Comparison of ENCODE assay signal across 16 cellular contexts in the genomic region with DNA sequence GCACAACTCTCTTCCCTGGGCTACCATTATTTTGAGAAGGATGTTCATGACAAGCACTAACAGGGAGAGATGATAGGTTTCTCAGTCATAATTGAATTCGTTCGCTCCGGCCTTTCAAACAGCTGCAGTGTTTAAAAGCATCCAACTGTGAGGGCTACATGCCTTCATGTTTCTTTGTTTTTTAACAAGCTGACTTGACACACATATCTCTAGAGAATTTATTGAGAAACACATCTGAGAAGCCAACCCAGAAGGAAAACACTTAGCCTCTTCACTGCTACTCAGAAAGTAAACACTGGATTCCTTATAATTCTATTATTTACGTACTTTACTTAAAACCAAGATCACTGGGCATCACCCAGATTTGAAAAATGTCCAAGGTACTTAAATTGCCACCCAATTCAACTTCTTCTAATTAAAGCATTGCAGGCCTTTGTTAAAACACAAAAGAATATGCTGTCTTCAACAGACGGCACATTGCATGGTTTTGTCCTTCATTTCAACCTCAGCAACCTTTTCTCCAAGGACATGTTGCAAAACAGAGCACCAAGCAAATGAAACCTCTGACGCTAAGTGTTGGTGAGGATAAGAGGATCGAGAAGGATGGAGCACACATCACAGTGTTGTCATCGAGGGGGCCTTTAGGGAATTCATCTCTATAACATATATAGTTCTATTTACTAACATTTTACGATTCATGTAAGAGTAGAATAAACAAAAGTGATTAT.
A peak's percentile ranks its signal among the peaks of the same experiment; 100 is the strongest.
DNase-seq lines count a peak whose midpoint lies in the region; ATAC-seq, FAIRE-seq and TF ChIP-seq lines count a peak whose summit lies in the region.
"Had no signal": no experiment of that assay in that cellular context is flagged by ENCODE, and none has a peak within 500 bp of the region (broad histone marks: within the 10 kb centered on the region; RNA-seq: fewer than 3 reads in every experiment).

No MANE protein-coding gene starts in this region.

- peak in 2 of 4 donors; percentile 19 to 30 for ATAC-seq in psoas muscle
- ATAC-seq: activated CD4-positive, alpha-beta T cell treated with anti-CD3 and anti-CD28 coated beads for 36 hours; activated T-cell treated with anti-CD3 and anti-CD28 coated beads, Interleukin-2, amount 50 U/mL, for 72 hours; body of pancreas; T-cell had no signal

- 45 to 54% (median 48%) methylated on average over 9 of the region's 9 CpGs for WGBS in psoas muscle, 3 donors
- WGBS in small intestine, 3 donors = 66 to 90% (median 85%) methylated on average over 9 of the region's 9 CpGs

- peaks cover 10% of the 10 kb centered on the region for H3K4me1 ChIP-seq in HAP-1
- H3K4me1 ChIP-seq in adipocyte (ENCODE audit: control insufficient read depth, insufficient read depth, low read length) = peaks cover 19% of the 10 kb centered on the region
- H3K4me1 ChIP-seq in cardiac muscle cell (ENCODE audit: low read depth) = peaks cover 48% of the 10 kb centered on the region
- H3K4me1 ChIP-seq in psoas muscle = peaks cover 69% of the 10 kb centered on the region
- no peaks in the 10 kb centered on the region for H3K4me1 ChIP-seq in small intestine (ENCODE audit: control insufficient read depth in 2 of 2, insufficient read depth in 1 of 2, low read depth in 1 of 2, low read length in 1 of 2)

- no peaks in the 10 kb centered on the region for H3K36me3 ChIP-seq in HAP-1 (replicated peaks)
- H3K36me3 ChIP-seq in adipocyte (ENCODE audit: control insufficient read depth, insufficient read depth, low read length, severe bottlenecking) = no peaks in the 10 kb centered on the region
- H3K36me3 ChIP-seq in cardiac muscle cell = no peaks in the 10 kb centered on the region
- no peaks in the 10 kb centered on the region for H3K36me3 ChIP-seq in psoas muscle (ENCODE audit: insufficient read depth in 1 of 2, low read depth in 1 of 2)
- H3K36me3 ChIP-seq in small intestine (ENCODE audit: control insufficient read depth in 2 of 2, insufficient read depth in 2 of 2, low read length in 2 of 2) = no peaks in the 10 kb centered on the region

- peak overlapping the region; percentile 44 for H3K27ac ChIP-seq in cardiac muscle cell
- peak overlapping the region; percentile 83 for H3K27ac ChIP-seq in psoas muscle
- H3K27ac ChIP-seq in small intestine (ENCODE audit: low read depth in 1 of 2, low read length in 1 of 2) = no peak overlapping the region
- H3K27ac ChIP-seq: body of pancreas had no signal

- FAIRE-seq in small intestine (lab: Jason Lieb, UNC) = no peak

- intact Hi-C loops in psoas muscle (cut with DNase I) = no loop called here

- H3K27me3 ChIP-seq in HAP-1 (ENCODE audit: low read depth) (no peaks in the 10 kb centered on the region), adipocyte (replicated peaks; ENCODE audit: control insufficient read depth, insufficient read depth, low read length) (no peaks in the 10 kb centered on the region), cardiac muscle cell (no peaks in the 10 kb centered on the region), psoas muscle (ENCODE audit: insufficient read depth in 3 of 3, low read length in 2 of 3) (no peaks in the 10 kb centered on the region), small intestine (ENCODE audit: control insufficient read depth in 2 of 2, insufficient read depth in 2 of 2, low read length in 2 of 2) (no peaks in the 10 kb centered on the region)
- H3K27me3 ChIP-seq: body of pancreas had no signal

- H3K4me3 ChIP-seq in HAP-1 = no peak overlapping the region
- H3K4me3 ChIP-seq in adipocyte (ENCODE audit: low read length) = peak overlapping the region; percentile 48
- H3K4me3 ChIP-seq in cardiac muscle cell = no peak overlapping the region
- H3K4me3 ChIP-seq in psoas muscle = no peak overlapping the region
- H3K4me3 ChIP-seq in small intestine (ENCODE audit: low read depth in 1 of 2, low read length in 2 of 2) = no peak overlapping the region
- H3K4me3 ChIP-seq: body of pancreas had no signal

- TF ChIP-seq CTCF in cardiac muscle cell (IDR thresholded peaks at IDR 0.05; ENCODE audit: low read depth, low read length) (no peak), psoas muscle (IDR thresholded peaks at IDR 0.05) (no peak)

- H3K9me3 ChIP-seq in HAP-1 (no peaks in the 10 kb centered on the region), adipocyte (ENCODE audit: control insufficient read depth, low read length) (no peaks in the 10 kb centered on the region), cardiac muscle cell (ENCODE audit: low read depth) (no peaks in the 10 kb centered on the region), psoas muscle (no peaks in the 10 kb centered on the region), small intestine (ENCODE audit: control insufficient read depth, low read depth) (no peaks in the 10 kb centered on the region)
- H3K9me3 ChIP-seq: body of pancreas had no signal

- H3K9ac ChIP-seq in adipocyte (ENCODE audit: low read length) = peak overlapping the region; percentile 36

- DNase-seq in HAP-1 (ENCODE audit: low spot score in 2 of 2) (peak; percentile 18 to 77), adipocyte (ENCODE audit: low read depth) (no peak), cardiac muscle cell (ENCODE audit: low read depth in 1 of 2, low spot score in 1 of 2) (peak in 1 of 2 donors; percentile 66), psoas muscle (no peak), NCI-H524 treated with DMSO at 0.1 percent for 48 hours (lab: John Stamatoyannopoulos, UW) (no peak), ACHN (no peak), small intestine (no peak)
- no peak for DNase-seq in stimulated activated CD4-positive, alpha-beta T cell treated with anti-CD3 and anti-CD28 coated beads, Interleukin-4, amount 100 ng/mL, for 4 hours
- DNase-seq: activated CD4-positive, alpha-beta T cell treated with anti-CD3 and anti-CD28 coated beads for 36 hours; activated T-cell treated with anti-CD3 and anti-CD28 coated beads, Interleukin-2, amount 50 U/mL, for 72 hours; body of pancreas; CD4-positive, alpha-beta memory T cell; KG1; NCI-H187; OCI-M1; T-cell had no signal

- in situ Hi-C loops in HAP-1 (cut with MboI; ENCODE audit: low sequenced_read_pairs) = no loop called here
- in situ Hi-C loops in ACHN (cut with HindIII; ENCODE audit: low pct_ligation_motif_present, low pct_unique_long_range_greater_than_20kb, low sequenced_read_pairs) = no loop called here

Comparison
In these comparisons a context has a peak if more than half of its experiments do, and no peak if none do; other contexts are left out.
1. DNase-seq: peak in HAP-1 (2 of 2); none in adipocyte (single experiment), psoas muscle (0 of 2), NCI-H524 treated with DMSO at 0.1 percent for 48 hours (single experiment), ACHN (single experiment), stimulated activated CD4-positive, alpha-beta T cell treated with anti-CD3 and anti-CD28 coated beads, Interleukin-4, amount 100 ng/mL, for 4 hours (0 of 2) and small intestine (single experiment).
2. H3K27ac ChIP-seq: peak in cardiac muscle cell (single experiment) and psoas muscle (single experiment); none in small intestine (0 of 2).